27 cellular contexts compared by ENCODE assay signal in genomic region chr9:99511723-99512122, GRCh38.
DNase-seq lines count a peak whose midpoint lies in the region; ATAC-seq and TF ChIP-seq lines count a peak whose summit lies in the region.
"Had no signal": no experiment of that assay in that cellular context is flagged by ENCODE, and none has a peak within 500 bp of the region (broad histone marks: within the 10 kb centered on the region; RNA-seq: fewer than 3 reads in every experiment).

No MANE protein-coding gene starts in this region.

- no peak overlapping the region for H2AFZ ChIP-seq in PC-3 (ENCODE audit: low read length)
- H2AFZ ChIP-seq: parathyroid adenoma had no signal

- H3K4me1 Mint-ChIP-seq in activated CD4-positive, alpha-beta T cell treated with anti-CD3 and anti-CD28 coated beads, Interleukin-2, amount 10 ng/mL, durations not matched to agents 24 days and 14 days = peaks cover 7% of the 10 kb centered on the region

- no peak overlapping the region for H3K4me3 ChIP-seq in PC-3 (ENCODE audit: low read length)
- H3K4me3 ChIP-seq: BLaER1 treated with 17β-estradiol and CSF1 and Interleukin-3, amounts not matched to agents 10 nM and 100 nM; esophagus squamous epithelium; right lobe of liver had no signal

- BruUV-seq in PC-3 (replicated peaks; lab: Mats Ljungman, UMichigan) = no TSS peak

- H3K27me3 ChIP-seq in PC-3 (ENCODE audit: low read length) = peaks cover 25% of the 10 kb centered on the region
- H3K27me3 ChIP-seq: BLaER1 treated with 17β-estradiol and CSF1 and Interleukin-3, amounts not matched to agents 10 nM and 100 nM; esophagus squamous epithelium; right lobe of liver had no signal

- H3K27me3 Mint-ChIP-seq in activated CD4-positive, alpha-beta T cell treated with anti-CD3 and anti-CD28 coated beads, Interleukin-2, amount 10 ng/mL, durations not matched to agents 24 days and 14 days = peaks cover 10% of the 10 kb centered on the region
- H3K27me3 Mint-ChIP-seq: type B pancreatic cell had no signal

- no peaks in the 10 kb centered on the region for H3K9me2 ChIP-seq in PC-3 (replicated peaks; ENCODE audit: low read length)

- peak; percentile 28; the same call in 1 of the 2 replicates for TF ChIP-seq CTCF in PC-3 (conservative IDR thresholded peaks at IDR 0.05; ENCODE audit: low read depth, low read length)

- CTCF ChIA-PET in PC-3 (lab: Charles Lee) = no interaction called here

- no peaks in the 10 kb centered on the region for H3K4me1 ChIP-seq in PC-3 (ENCODE audit: insufficient read depth, low read length)
- H3K4me1 ChIP-seq: esophagus squamous epithelium, parathyroid adenoma had no signal

- H3K36me3 ChIP-seq in PC-3 (ENCODE audit: low read depth, low read length) = no peaks in the 10 kb centered on the region
- H3K36me3 ChIP-seq: BLaER1 treated with 17β-estradiol and CSF1 and Interleukin-3, amounts not matched to agents 10 nM and 100 nM; esophagus squamous epithelium; right lobe of liver had no signal

- ATAC-seq in PC-3 (no peak), GM18520 (IDR thresholded peaks at IDR 0.05; ENCODE audit: unreplicated experiment) (no peak), GM19455 (IDR thresholded peaks at IDR 0.05; ENCODE audit: unreplicated experiment) (no peak)
- ATAC-seq: effector memory CD8-positive, alpha-beta T cell; left lobe of liver; natural killer cell treated with Interleukin-12 subunit alpha and Interleukin-12 subunit beta and Interleukin-15 and Interleukin-18, amount 100 ng/mL, for 72 hours; right lobe of liver had no signal

- no peaks in the 10 kb centered on the region for H3F3A ChIP-seq in PC-3 (ENCODE audit: low read length, unreplicated experiment)

- POLR2A ChIA-PET in PC-3 (lab: Charles Lee; ENCODE audit: unreplicated experiment) = no interaction called here

- H3K36me3 Mint-ChIP-seq in activated CD4-positive, alpha-beta T cell treated with anti-CD3 and anti-CD28 coated beads, Interleukin-2, amount 10 ng/mL, durations not matched to agents 24 days and 14 days (ENCODE audit: low read depth) = no peaks in the 10 kb centered on the region
- H3K36me3 Mint-ChIP-seq: activated CD4-positive, alpha-beta memory T cell treated with anti-CD3 and anti-CD28 coated beads for 36 hours; natural killer cell treated with Interleukin-12 subunit alpha and Interleukin-12 subunit beta and Interleukin-15 and Interleukin-18, amount 100 ng/mL, for 72 hours; type B pancreatic cell had no signal

- H3K27ac Mint-ChIP-seq in activated CD4-positive, alpha-beta T cell treated with anti-CD3 and anti-CD28 coated beads, Interleukin-2, amount 10 ng/mL, durations not matched to agents 24 days and 14 days = no peak overlapping the region
- H3K27ac Mint-ChIP-seq: activated CD4-positive, alpha-beta memory T cell treated with anti-CD3 and anti-CD28 coated beads for 36 hours; effector memory CD8-positive, alpha-beta T cell; natural killer cell treated with Interleukin-12 subunit alpha and Interleukin-12 subunit beta and Interleukin-15 and Interleukin-18, amount 100 ng/mL, for 72 hours; T-helper 2 cell treated with Interferon-gamma antibody and Interleukin-4, amounts not matched to agents 5 μg/mL and 100 μg/mL, for 36 hours; type B pancreatic cell had no signal

- DNase-seq in activated CD4-positive, alpha-beta T cell treated with anti-CD3 and anti-CD28 coated beads, Interleukin-2, amount 10 ng/mL, durations not matched to agents 24 days and 14 days = peak; percentile 44
- no peak for DNase-seq in activated CD4-positive, alpha-beta T cell treated with anti-CD3 and anti-CD28 coated beads, Interleukin-2, amount 50 U/mL, for 1 hour
- DNase-seq in PC-3 = no peak
- peak; percentile 9 for DNase-seq in fibroblast of peridontal ligament (ENCODE audit: extremely low read depth)
- no peak for DNase-seq in activated CD4-positive, alpha-beta T cell treated with anti-CD3 and anti-CD28 coated beads, Interleukin-2, amount 50 U/mL, for 4 hours
- DNase-seq in NCI-H2081 treated with DMSO at 0.1 percent for 48 hours (lab: John Stamatoyannopoulos, UW) = no peak
- DNase-seq: 8988T; activated CD4-positive, alpha-beta memory T cell treated with anti-CD3 and anti-CD28 coated beads for 36 hours; activated effector memory CD4-positive, alpha-beta T cell treated with anti-CD3 and anti-CD28 coated beads, Interleukin-2, amount 50 U/mL, for 16 hours; Calu3; effector memory CD8-positive, alpha-beta T cell; EL; esophagus squamous epithelium; glutamatergic neuron; KBM-7; NCI-H1694; NCI-H526 treated with DMSO at 0.1 percent for 48 hours; right lobe of liver had no signal

- no peaks in the 10 kb centered on the region for H3K79me2 ChIP-seq in PC-3 (ENCODE audit: low read length)
- H3K79me2 ChIP-seq: parathyroid adenoma had no signal

- intact Hi-C loops in activated CD4-positive, alpha-beta T cell treated with anti-CD3 and anti-CD28 coated beads, Interleukin-2, amount 10 ng/mL, durations not matched to agents 24 days and 14 days (cut with micrococcal nuclease) = loop anchor here (10.0 kb wide), 1 partner anchor 147 kb away; no protein-coding TSS in a partner anchor
- intact Hi-C loops in PC-3 (cut with micrococcal nuclease) = no loop called here

- no peaks in the 10 kb centered on the region for H4K20me1 ChIP-seq in PC-3 (ENCODE audit: low read length)
- H4K20me1 ChIP-seq: BLaER1 treated with 17β-estradiol and CSF1 and Interleukin-3, amounts not matched to agents 10 nM and 100 nM had no signal

- no peaks in the 10 kb centered on the region for H3K9me3 Mint-ChIP-seq in activated CD4-positive, alpha-beta T cell treated with anti-CD3 and anti-CD28 coated beads, Interleukin-2, amount 10 ng/mL, durations not matched to agents 24 days and 14 days
- H3K9me3 Mint-ChIP-seq: activated CD4-positive, alpha-beta memory T cell treated with anti-CD3 and anti-CD28 coated beads for 36 hours; effector memory CD8-positive, alpha-beta T cell; natural killer cell treated with Interleukin-12 subunit alpha and Interleukin-12 subunit beta and Interleukin-15 and Interleukin-18, amount 100 ng/mL, for 72 hours; T-helper 2 cell treated with Interferon-gamma antibody and Interleukin-4, amounts not matched to agents 5 μg/mL and 100 μg/mL, for 36 hours; type B pancreatic cell had no signal

- H3K4me3 Mint-ChIP-seq in activated CD4-positive, alpha-beta T cell treated with anti-CD3 and anti-CD28 coated beads, Interleukin-2, amount 10 ng/mL, durations not matched to agents 24 days and 14 days = no peak overlapping the region
- H3K4me3 Mint-ChIP-seq: activated CD4-positive, alpha-beta memory T cell treated with anti-CD3 and anti-CD28 coated beads for 36 hours; effector memory CD8-positive, alpha-beta T cell; natural killer cell treated with Interleukin-12 subunit alpha and Interleukin-12 subunit beta and Interleukin-15 and Interleukin-18, amount 100 ng/mL, for 72 hours; T-helper 2 cell treated with Interferon-gamma antibody and Interleukin-4, amounts not matched to agents 5 μg/mL and 100 μg/mL, for 36 hours; type B pancreatic cell had no signal

- no peak overlapping the region for H3K4me2 ChIP-seq in PC-3 (ENCODE audit: low read length)

- no peak overlapping the region for H3K9ac ChIP-seq in PC-3 (ENCODE audit: low read length)
- H3K9ac ChIP-seq: BLaER1 treated with 17β-estradiol and CSF1 and Interleukin-3, amounts not matched to agents 10 nM and 100 nM; parathyroid adenoma had no signal

- no peak overlapping the region for H3K27ac ChIP-seq in PC-3 (ENCODE audit: low read length)
- H3K27ac ChIP-seq: BLaER1 treated with 17β-estradiol and CSF1 and Interleukin-3, amounts not matched to agents 10 nM and 100 nM; esophagus squamous epithelium; parathyroid adenoma; right lobe of liver; RWPE1 had no signal

- no peaks in the 10 kb centered on the region for H3K9me3 ChIP-seq in PC-3 (ENCODE audit: low read length)
- H3K9me3 ChIP-seq: BLaER1 treated with 17β-estradiol and CSF1 and Interleukin-3, amounts not matched to agents 10 nM and 100 nM; esophagus squamous epithelium; right lobe of liver had no signal

Comparison
In these comparisons a context has a peak if more than half of its experiments do, and no peak if none do; other contexts are left out.
1. DNase-seq: peak in activated CD4-positive, alpha-beta T cell treated with anti-CD3 and anti-CD28 coated beads, Interleukin-2, amount 10 ng/mL, durations not matched to agents 24 days and 14 days (single experiment) and fibroblast of peridontal ligament (single experiment); none in activated CD4-positive, alpha-beta T cell treated with anti-CD3 and anti-CD28 coated beads, Interleukin-2, amount 50 U/mL, for 1 hour (single experiment), PC-3 (single experiment), activated CD4-positive, alpha-beta T cell treated with anti-CD3 and anti-CD28 coated beads, Interleukin-2, amount 50 U/mL, for 4 hours (0 of 2) and NCI-H2081 treated with DMSO at 0.1 percent for 48 hours (single experiment).